Comparison of ENCODE assay signal across 9 cellular contexts in the genomic region with DNA sequence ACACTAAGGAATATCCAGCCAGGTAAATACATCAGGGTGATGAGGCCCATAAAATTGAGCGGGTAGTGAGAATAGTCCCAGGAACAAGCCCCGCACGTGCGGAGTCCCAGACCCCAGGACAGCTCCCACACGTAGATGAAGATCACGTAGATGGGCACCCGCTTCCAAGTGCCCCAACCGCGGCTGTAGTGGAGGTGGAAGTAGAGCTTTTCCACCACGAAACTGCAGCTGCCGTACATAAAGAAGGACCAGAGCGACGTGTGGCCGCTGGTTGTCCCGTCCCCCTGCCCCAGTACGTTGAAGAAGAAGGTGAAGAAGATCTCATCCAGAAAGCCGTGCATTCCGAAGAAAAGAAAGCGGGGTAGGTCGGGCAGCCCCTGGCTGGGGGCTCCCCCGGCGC. TPM values are rescaled to one million over a fixed set of nuclear protein-coding genes. Genes with fewer than 3 reads are reported as not detected.
DNase-seq lines count a peak whose midpoint lies in the region; ATAC-seq, FAIRE-seq and TF ChIP-seq lines count a peak whose summit lies in the region.
"Had no signal": no experiment of that assay in that cellular context is flagged by ENCODE, and none has a peak within 500 bp of the region (broad histone marks: within the 10 kb centered on the region; RNA-seq: fewer than 3 reads in every experiment).

No MANE protein-coding gene starts in this region.

- H3K4me1 ChIP-seq in keratinocyte (ENCODE audit: control insufficient read depth, extremely low read depth, insufficient read depth, low read length), result no peaks in the 10 kb centered on the region

- no peaks in the 10 kb centered on the region for H3K36me3 ChIP-seq in keratinocyte (ENCODE audit: control insufficient read depth in 2 of 2, extremely low read depth in 1 of 2, insufficient read depth in 2 of 2, low read length in 2 of 2)

- TF ChIP-seq CTCF in WTC11 (IDR thresholded peaks at IDR 0.05), result no peak
- no peak for TF ChIP-seq CTCF in keratinocyte (optimal IDR thresholded peaks at IDR 0.05 in 1 of 3, IDR thresholded peaks at IDR 0.05 in 1 of 3, conservative IDR thresholded peaks at IDR 0.05 in 1 of 3; ENCODE audit: extremely low read depth in 1 of 3, insufficient read depth in 2 of 3, low read length in 3 of 3)

- H3K27ac Mint-ChIP-seq in activated CD8-positive, alpha-beta memory T cell treated with anti-CD3 and anti-CD28 coated beads, Interleukin-2, amount 10 ng/mL, durations not matched to agents 7 days and 5 days, result peak overlapping the region; percentile 56
- H3K27ac Mint-ChIP-seq in WTC11, result no peak overlapping the region

- H3K36me3 Mint-ChIP-seq in activated CD8-positive, alpha-beta memory T cell treated with anti-CD3 and anti-CD28 coated beads, Interleukin-2, amount 10 ng/mL, durations not matched to agents 7 days and 5 days, result no peaks in the 10 kb centered on the region
- H3K36me3 Mint-ChIP-seq in WTC11, result no peaks in the 10 kb centered on the region
- H3K36me3 Mint-ChIP-seq: CD4-positive, CD25-positive, alpha-beta regulatory T cell had no signal

- H3K4me1 Mint-ChIP-seq in activated CD8-positive, alpha-beta memory T cell treated with anti-CD3 and anti-CD28 coated beads, Interleukin-2, amount 10 ng/mL, durations not matched to agents 7 days and 5 days, result peaks cover 7% of the 10 kb centered on the region
- H3K4me1 Mint-ChIP-seq in WTC11, result peaks cover 32% of the 10 kb centered on the region

- no peaks in the 10 kb centered on the region for H3K9me3 Mint-ChIP-seq in activated CD8-positive, alpha-beta memory T cell treated with anti-CD3 and anti-CD28 coated beads, Interleukin-2, amount 10 ng/mL, durations not matched to agents 7 days and 5 days (ENCODE audit: low read depth)
- no peaks in the 10 kb centered on the region for H3K9me3 Mint-ChIP-seq in WTC11

- H3K9ac ChIP-seq in keratinocyte (ENCODE audit: control insufficient read depth, extremely low read depth, insufficient read depth, low read length), result no peak overlapping the region

- no peak overlapping the region for H2AFZ ChIP-seq in keratinocyte (ENCODE audit: control insufficient read depth, low read length)

- no peak for ATAC-seq in activated CD8-positive, alpha-beta memory T cell treated with anti-CD3 and anti-CD28 coated beads, Interleukin-2, amount 10 ng/mL, durations not matched to agents 7 days and 5 days
- ATAC-seq in WTC11 (no peak; the same call in 1 of the 2 replicates), HG02981 (IDR thresholded peaks at IDR 0.05; ENCODE audit: unreplicated experiment) (no peak), GM18868 (IDR thresholded peaks at IDR 0.05; ENCODE audit: unreplicated experiment) (no peak)

- CTCF ChIA-PET in activated CD8-positive, alpha-beta memory T cell treated with anti-CD3 and anti-CD28 coated beads, Interleukin-2, amount 10 ng/mL, durations not matched to agents 7 days and 5 days (lab: Charles Lee), result no interaction called here
- CTCF ChIA-PET in WTC11 (lab: Charles Lee), result no interaction called here

- no peaks in the 10 kb centered on the region for H4K20me1 ChIP-seq in keratinocyte (ENCODE audit: control insufficient read depth, extremely low read depth, insufficient read depth, low read length)

- H3K4me3 Mint-ChIP-seq in activated CD8-positive, alpha-beta memory T cell treated with anti-CD3 and anti-CD28 coated beads, Interleukin-2, amount 10 ng/mL, durations not matched to agents 7 days and 5 days, result peak overlapping the region; percentile 50
- peak overlapping the region; percentile 95 for H3K4me3 Mint-ChIP-seq in WTC11

- no peak for DNase-seq in activated CD8-positive, alpha-beta memory T cell treated with anti-CD3 and anti-CD28 coated beads, Interleukin-2, amount 10 ng/mL, durations not matched to agents 7 days and 5 days
- DNase-seq in activated CD8-positive, alpha-beta memory T cell treated with anti-CD3 and anti-CD28 coated beads, Interleukin-2, amount 50 U/mL, for 4 hours, result no peak
- DNase-seq in WTC11 (ENCODE audit: low spot score), result peak; percentile 13
- no peak for DNase-seq in keratinocyte (ENCODE audit: low read depth, low spot score)
- no peak for DNase-seq in NCI-H2107 (lab: John Stamatoyannopoulos, UW)

- peak overlapping the region in 1 of 3 experiments; percentile 26 for H3K4me3 ChIP-seq in keratinocyte (ENCODE audit: control insufficient read depth in 2 of 3, extremely low read depth in 1 of 3, insufficient read depth in 2 of 3, low read depth in 1 of 3, low read length in 3 of 3)

- H3K4me2 ChIP-seq in keratinocyte (ENCODE audit: control insufficient read depth, extremely low read depth, insufficient read depth, low read depth, low read length), result peak overlapping the region; percentile 61

- H3K27me3 ChIP-seq in keratinocyte (ENCODE audit: control insufficient read depth, extremely low read depth, insufficient read depth, low read length), result peaks cover 38% of the 10 kb centered on the region

- H3K79me2 ChIP-seq in keratinocyte (ENCODE audit: control insufficient read depth, insufficient read depth, low read length), result no peaks in the 10 kb centered on the region

- no peaks in the 10 kb centered on the region for H3K9me3 ChIP-seq in keratinocyte (ENCODE audit: control insufficient read depth, low read depth, low read length)

- H3K9me1 ChIP-seq in keratinocyte (ENCODE audit: control insufficient read depth, extremely low read depth, insufficient read depth, low read length), result no peaks in the 10 kb centered on the region

- no peak overlapping the region for H3K27ac ChIP-seq in keratinocyte (ENCODE audit: control insufficient read depth, insufficient read depth, low read length)
- H3K27ac ChIP-seq in temporal lobe (ENCODE audit: low read depth, low read length), result peak overlapping the region; percentile 96

- dilution Hi-C loops in keratinocyte (cut with MboI; ENCODE audit: extremely low pct_ligation_motif_present, low sequenced_read_pairs), result no loop called here

- POLR2A ChIA-PET in WTC11 (lab: Charles Lee), result no interaction called here

- peaks cover 58% of the 10 kb centered on the region for H3K27me3 Mint-ChIP-seq in activated CD8-positive, alpha-beta memory T cell treated with anti-CD3 and anti-CD28 coated beads, Interleukin-2, amount 10 ng/mL, durations not matched to agents 7 days and 5 days
- peaks cover 44% of the 10 kb centered on the region for H3K27me3 Mint-ChIP-seq in WTC11 (ENCODE audit: low read depth)

- no peak for FAIRE-seq in keratinocyte (lab: Jason Lieb, UNC)

TF ChIP-seq in WTC11, 78 proteins besides CTCF, POLR2A, EP300 and RAD21 (continues in another document):
- TF ChIP-seq ZNF423 (CRISPR knock-in tag; IDR thresholded peaks at IDR 0.05) (no peak), ZNF232 (CRISPR knock-in tag; IDR thresholded peaks at IDR 0.05) (no peak)
- TF ChIP-seq, protein P1, sequence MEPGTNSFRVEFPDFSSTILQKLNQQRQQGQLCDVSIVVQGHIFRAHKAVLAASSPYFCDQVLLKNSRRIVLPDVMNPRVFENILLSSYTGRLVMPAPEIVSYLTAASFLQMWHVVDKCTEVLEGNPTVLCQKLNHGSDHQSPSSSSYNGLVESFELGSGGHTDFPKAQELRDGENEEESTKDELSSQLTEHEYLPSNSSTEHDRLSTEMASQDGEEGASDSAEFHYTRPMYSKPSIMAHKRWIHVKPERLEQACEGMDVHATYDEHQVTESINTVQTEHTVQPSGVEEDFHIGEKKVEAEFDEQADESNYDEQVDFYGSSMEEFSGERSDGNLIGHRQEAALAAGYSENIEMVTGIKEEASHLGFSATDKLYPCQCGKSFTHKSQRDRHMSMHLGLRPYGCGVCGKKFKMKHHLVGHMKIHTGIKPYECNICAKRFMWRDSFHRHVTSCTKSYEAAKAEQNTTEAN (CRISPR knock-in tag; IDR thresholded peaks at IDR 0.05), result no peak
- TF ChIP-seq, protein P2, sequence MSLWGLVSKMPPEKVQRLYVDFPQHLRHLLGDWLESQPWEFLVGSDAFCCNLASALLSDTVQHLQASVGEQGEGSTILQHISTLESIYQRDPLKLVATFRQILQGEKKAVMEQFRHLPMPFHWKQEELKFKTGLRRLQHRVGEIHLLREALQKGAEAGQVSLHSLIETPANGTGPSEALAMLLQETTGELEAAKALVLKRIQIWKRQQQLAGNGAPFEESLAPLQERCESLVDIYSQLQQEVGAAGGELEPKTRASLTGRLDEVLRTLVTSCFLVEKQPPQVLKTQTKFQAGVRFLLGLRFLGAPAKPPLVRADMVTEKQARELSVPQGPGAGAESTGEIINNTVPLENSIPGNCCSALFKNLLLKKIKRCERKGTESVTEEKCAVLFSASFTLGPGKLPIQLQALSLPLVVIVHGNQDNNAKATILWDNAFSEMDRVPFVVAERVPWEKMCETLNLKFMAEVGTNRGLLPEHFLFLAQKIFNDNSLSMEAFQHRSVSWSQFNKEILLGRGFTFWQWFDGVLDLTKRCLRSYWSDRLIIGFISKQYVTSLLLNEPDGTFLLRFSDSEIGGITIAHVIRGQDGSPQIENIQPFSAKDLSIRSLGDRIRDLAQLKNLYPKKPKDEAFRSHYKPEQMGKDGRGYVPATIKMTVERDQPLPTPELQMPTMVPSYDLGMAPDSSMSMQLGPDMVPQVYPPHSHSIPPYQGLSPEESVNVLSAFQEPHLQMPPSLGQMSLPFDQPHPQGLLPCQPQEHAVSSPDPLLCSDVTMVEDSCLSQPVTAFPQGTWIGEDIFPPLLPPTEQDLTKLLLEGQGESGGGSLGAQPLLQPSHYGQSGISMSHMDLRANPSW (CRISPR knock-in tag; conservative IDR thresholded peaks at IDR 0.05; ENCODE audit: low read depth), result no peak

RNA-seq across cellular contexts. Expression of a gene that starts 0.9 kb away (rescaled TPM):
- total RNA-seq in activated CD8-positive, alpha-beta memory T cell treated with anti-CD3 and anti-CD28 coated beads, Interleukin-2, amount 10 ng/mL, durations not matched to agents 7 days and 5 days, result not detected
- total RNA-seq in WTC11 (2021) (0.27 to 0.74 TPM (median 0.41 TPM) in 3 replicates), temporal lobe (0.74 TPM)
- polyA plus RNA-seq in keratinocyte, result not detected in 3 replicates
- not detected for polyA plus RNA-seq in keratinocyte (2011; ENCODE audit: low read depth)
- not detected in 2 replicates for polyA plus RNA-seq in keratinocyte (2011; cell fraction: cytosol; rRNA removed)
- polyA plus RNA-seq in keratinocyte (2011; cell fraction: nucleus; rRNA removed), result not detected in 2 replicates
- polyA plus RNA-seq in keratinocyte (2012; ENCODE audit: low replicate concordance), result not detected in 2 replicates
- not detected in 3 replicates for polyA minus RNA-seq in keratinocyte
- not detected for polyA minus RNA-seq in keratinocyte (2011; cell fraction: cytosol; rRNA and poly(A)+ RNA removed)
- not detected in 2 replicates for polyA minus RNA-seq in keratinocyte (2011; cell fraction: nucleus; rRNA and poly(A)+ RNA removed)
- total RNA-seq: CD4-positive, CD25-positive, alpha-beta regulatory T cell had no signal
- polyA plus RNA-seq: CD4-positive, CD25-positive, alpha-beta regulatory T cell had no signal
